ENCODE assay signal across 2 cellular contexts in genomic region chr10:31758495-31758894, GRCh38.
TF ChIP-seq lines count a peak whose summit lies in the region.

No MANE protein-coding gene starts in this region.

TF ChIP-seq in SK-N-SH treated with all-trans-retinoic acid at 6 μM for 48 hours, 23 proteins besides CTCF, POLR2A, EP300 and RAD21 (continued from another document):
- TF ChIP-seq ZNF70 (CRISPR knock-in tag; IDR thresholded peaks at IDR 0.05), result no peak
- TF ChIP-seq ZFP3 (CRISPR knock-in tag; IDR thresholded peaks at IDR 0.05), result no peak
- TF ChIP-seq BACH2 (CRISPR knock-in tag; IDR thresholded peaks at IDR 0.05; ENCODE audit: borderline replicate concordance), result no peak
- no peak for TF ChIP-seq ZFP30 (CRISPR knock-in tag; IDR thresholded peaks at IDR 0.05)
- TF ChIP-seq SNAI2 (CRISPR knock-in tag; IDR thresholded peaks at IDR 0.05), result no peak
- no peak for TF ChIP-seq POU6F1 (CRISPR knock-in tag; IDR thresholded peaks at IDR 0.05; ENCODE audit: borderline replicate concordance, low read depth)
- no peak for TF ChIP-seq TCF4 (CRISPR knock-in tag; IDR thresholded peaks at IDR 0.05; ENCODE audit: borderline replicate concordance)
- TF ChIP-seq CSDC2 (CRISPR knock-in tag; IDR thresholded peaks at IDR 0.05), result no peak
- TF ChIP-seq, protein P1, sequence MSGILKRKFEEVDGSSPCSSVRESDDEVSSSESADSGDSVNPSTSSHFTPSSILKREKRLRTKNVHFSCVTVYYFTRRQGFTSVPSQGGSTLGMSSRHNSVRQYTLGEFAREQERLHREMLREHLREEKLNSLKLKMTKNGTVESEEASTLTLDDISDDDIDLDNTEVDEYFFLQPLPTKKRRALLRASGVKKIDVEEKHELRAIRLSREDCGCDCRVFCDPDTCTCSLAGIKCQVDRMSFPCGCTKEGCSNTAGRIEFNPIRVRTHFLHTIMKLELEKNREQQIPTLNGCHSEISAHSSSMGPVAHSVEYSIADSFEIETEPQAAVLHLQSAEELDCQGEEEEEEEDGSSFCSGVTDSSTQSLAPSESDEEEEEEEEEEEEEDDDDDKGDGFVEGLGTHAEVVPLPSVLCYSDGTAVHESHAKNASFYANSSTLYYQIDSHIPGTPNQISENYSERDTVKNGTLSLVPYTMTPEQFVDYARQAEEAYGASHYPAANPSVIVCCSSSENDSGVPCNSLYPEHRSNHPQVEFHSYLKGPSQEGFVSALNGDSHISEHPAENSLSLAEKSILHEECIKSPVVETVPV (CRISPR knock-in tag; IDR thresholded peaks at IDR 0.05), result no peak
- TF ChIP-seq ZC3H10 (CRISPR knock-in tag; IDR thresholded peaks at IDR 0.05), result no peak
- TF ChIP-seq PATZ1 (CRISPR knock-in tag; IDR thresholded peaks at IDR 0.05; ENCODE audit: borderline replicate concordance), result no peak
- TF ChIP-seq ZNF8 (CRISPR knock-in tag; IDR thresholded peaks at IDR 0.05), result no peak
- TF ChIP-seq ZNF565 (CRISPR knock-in tag; conservative IDR thresholded peaks at IDR 0.05; ENCODE audit: low read depth), result no peak
- no peak for TF ChIP-seq ESRRG (CRISPR knock-in tag; IDR thresholded peaks at IDR 0.05)
- TF ChIP-seq GLIS3 (CRISPR knock-in tag; IDR thresholded peaks at IDR 0.05), result no peak

TF ChIP-seq in WTC11, 78 proteins besides CTCF, POLR2A, EP300 and RAD21 (continued from another document):
- TF ChIP-seq, protein P2, sequence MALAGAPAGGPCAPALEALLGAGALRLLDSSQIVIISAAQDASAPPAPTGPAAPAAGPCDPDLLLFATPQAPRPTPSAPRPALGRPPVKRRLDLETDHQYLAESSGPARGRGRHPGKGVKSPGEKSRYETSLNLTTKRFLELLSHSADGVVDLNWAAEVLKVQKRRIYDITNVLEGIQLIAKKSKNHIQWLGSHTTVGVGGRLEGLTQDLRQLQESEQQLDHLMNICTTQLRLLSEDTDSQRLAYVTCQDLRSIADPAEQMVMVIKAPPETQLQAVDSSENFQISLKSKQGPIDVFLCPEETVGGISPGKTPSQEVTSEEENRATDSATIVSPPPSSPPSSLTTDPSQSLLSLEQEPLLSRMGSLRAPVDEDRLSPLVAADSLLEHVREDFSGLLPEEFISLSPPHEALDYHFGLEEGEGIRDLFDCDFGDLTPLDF (CRISPR knock-in tag; IDR thresholded peaks at IDR 0.05), result no peak
- no peak for TF ChIP-seq TEAD4 (CRISPR knock-in tag; IDR thresholded peaks at IDR 0.05)
- TF ChIP-seq USF1 (CRISPR knock-in tag; IDR thresholded peaks at IDR 0.05), result no peak
- TF ChIP-seq NFATC4 (CRISPR knock-in tag; IDR thresholded peaks at IDR 0.05), result no peak
- no peak for TF ChIP-seq JAZF1 (CRISPR knock-in tag; IDR thresholded peaks at IDR 0.05)
- no peak for TF ChIP-seq GRHL2 (CRISPR knock-in tag; IDR thresholded peaks at IDR 0.05; ENCODE audit: insufficient replicate concordance, severe bottlenecking)
